8 cellular contexts compared by ENCODE assay signal in genomic region chr14:99415496-99416281, GRCh38.
DNase-seq lines count a peak whose midpoint lies in the region; ATAC-seq, FAIRE-seq and TF ChIP-seq lines count a peak whose summit lies in the region.

No MANE protein-coding gene starts in this region.

- H3K4me2 ChIP-seq in astrocyte (ENCODE audit: low read length) = peak overlapping the region; percentile 21

- TF ChIP-seq POLR2A in spleen (IDR thresholded peaks at IDR 0.05) = no peak

- no peak overlapping the region for H3K27ac ChIP-seq in astrocyte (ENCODE audit: low read depth, low read length)
- no peak overlapping the region for H3K27ac ChIP-seq in spleen

- ATAC-seq in HG02852 (IDR thresholded peaks at IDR 0.05; ENCODE audit: unreplicated experiment) = peak; percentile 83

- DNase-seq in GM13976 (ENCODE audit: low spot score) = peak; percentile 83
- DNase-seq in NCI-H1417 (lab: John Stamatoyannopoulos, UW) = peak; percentile 76 to 96 (median 95)
- DNase-seq in SKM-1 treated with dmso at 0.1 percent for 144 hours (lab: John Stamatoyannopoulos, UW; ENCODE audit: unreplicated experiment) = peak; percentile 18
- DNase-seq in astrocyte (ENCODE audit: low read depth) = peak; percentile 57
- DNase-seq in hippocampal formation (lab: John Stamatoyannopoulos, UW) = peak; percentile 24 to 86
- DNase-seq in spleen = no peak

- in situ Hi-C loops in GM13976 (cut with MboI; ENCODE audit: low sequenced_read_pairs, unreplicated experiment) = no loop called here

- intact Hi-C loops in spleen (cut with DNase I; ENCODE audit: low total_unique reads) = no loop called here

- H3K27ac Mint-ChIP-seq in astrocyte (ENCODE audit: unreplicated experiment) = peak overlapping the region; percentile 11

- H3K27me3 Mint-ChIP-seq in astrocyte (ENCODE audit: low read depth, unreplicated experiment) = no peaks in the 10 kb centered on the region

- no peaks in the 10 kb centered on the region for H3K79me2 ChIP-seq in astrocyte (ENCODE audit: insufficient read depth, low read length)

- no peaks in the 10 kb centered on the region for H3K9me3 ChIP-seq in astrocyte (ENCODE audit: insufficient read depth, low read depth, low read length)
- H3K9me3 ChIP-seq in spleen = no peaks in the 10 kb centered on the region

- FAIRE-seq in A204.1 (lab: Jason Lieb, UNC) = peak; percentile 94
- peak; percentile 63 for FAIRE-seq in astrocyte (lab: Jason Lieb, UNC)

- no peak overlapping the region for H3K9ac ChIP-seq in astrocyte (ENCODE audit: low read length)

- H3K27me3 ChIP-seq in astrocyte (ENCODE audit: insufficient read depth, low read length) (no peaks in the 10 kb centered on the region), spleen (replicated peaks in 1 of 7) (no peaks in the 10 kb centered on the region)

- TF ChIP-seq CTCF in GM13976 (IDR thresholded peaks at IDR 0.05; ENCODE audit: borderline replicate concordance, control extremely low read depth, extremely low read depth, insufficient read depth, missing control alignments) = peak; percentile 70
- TF ChIP-seq CTCF in astrocyte (IDR thresholded peaks at IDR 0.05; ENCODE audit: insufficient read depth, low read depth, low read length) = peak; percentile 94
- TF ChIP-seq CTCF in spleen (IDR thresholded peaks at IDR 0.05 in 8 of 11, conservative IDR thresholded peaks at IDR 0.05 in 3 of 11) = peak; percentile 58 to 83 (median 80)

- H3K4me3 ChIP-seq in astrocyte (ENCODE audit: insufficient read depth, low read depth, low read length) = no peak overlapping the region
- no peak overlapping the region for H3K4me3 ChIP-seq in spleen

- H3K4me1 Mint-ChIP-seq in astrocyte (ENCODE audit: low read depth, unreplicated experiment) = peaks cover 26% of the 10 kb centered on the region

- H3K4me3 Mint-ChIP-seq in astrocyte (ENCODE audit: unreplicated experiment) = no peak overlapping the region

- peaks cover 6% of the 10 kb centered on the region for H3K4me1 ChIP-seq in astrocyte (ENCODE audit: insufficient read depth, low read length)
- H3K4me1 ChIP-seq in spleen = peaks cover 0 to 16% (median 5%) of the 10 kb centered on the region in 6 donors

- no peak overlapping the region for H2AFZ ChIP-seq in astrocyte (ENCODE audit: low read depth, low read length)

- H3K36me3 ChIP-seq in astrocyte (ENCODE audit: insufficient read depth, low read length) (no peaks in the 10 kb centered on the region), spleen (peaks cover 0 to 46% (median 16%) of the 10 kb centered on the region in 6 donors)

- peaks cover 12% of the 10 kb centered on the region for H4K20me1 ChIP-seq in astrocyte (ENCODE audit: insufficient read depth, low read length)

- H3K36me3 Mint-ChIP-seq in astrocyte (ENCODE audit: low read depth, unreplicated experiment) = peaks cover 2% of the 10 kb centered on the region

- WGBS in spleen, 5 donors = 1 to 5% (median 3%) methylated on average over 2 of the region's 2 CpGs

- no peaks in the 10 kb centered on the region for H3K9me3 Mint-ChIP-seq in astrocyte (ENCODE audit: unreplicated experiment)
